9 cellular contexts compared by ENCODE assay signal in the genomic region with DNA sequence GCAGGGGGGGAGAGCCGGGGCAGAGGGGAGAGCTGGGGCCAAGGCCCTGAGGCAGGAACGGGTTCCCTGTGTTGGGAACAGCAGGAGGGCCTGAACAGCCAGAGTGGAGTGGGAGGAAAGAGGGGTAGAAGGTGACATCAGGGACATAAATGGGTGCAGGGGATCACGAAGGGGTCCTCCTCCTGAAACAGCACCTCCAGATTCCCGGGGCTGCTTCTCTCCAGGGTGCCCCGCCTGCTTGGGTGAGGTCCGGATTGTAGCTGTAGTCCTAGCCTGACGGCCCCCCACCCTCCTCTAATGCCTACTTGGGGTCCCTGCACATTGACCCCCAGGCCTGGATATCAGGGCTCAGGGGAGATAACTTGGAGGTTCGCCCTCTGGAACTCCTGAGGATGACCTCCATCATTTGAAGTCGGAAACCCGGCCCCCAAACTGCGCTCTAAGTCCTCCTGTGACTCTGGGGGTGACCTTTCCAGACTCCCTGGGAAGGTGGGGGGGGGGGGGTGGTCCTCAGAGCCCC. TPM values are rescaled to one million over a fixed set of nuclear protein-coding genes. Genes with fewer than 3 reads are reported as not detected.
DNase-seq lines count a peak whose midpoint lies in the region; ATAC-seq and TF ChIP-seq lines count a peak whose summit lies in the region.
"Had no signal": no experiment of that assay in that cellular context is flagged by ENCODE, and none has a peak within 500 bp of the region (broad histone marks: within the 10 kb centered on the region; RNA-seq: fewer than 3 reads in every experiment).

No MANE protein-coding gene starts in this region.

- peaks cover 17% of the 10 kb centered on the region for H3K4me1 Mint-ChIP-seq in activated T-cell treated with anti-CD3 and anti-CD28 coated beads, Interleukin-2, amount 50 U/mL, for 72 hours (ENCODE audit: low read depth)

- H3K4me1 ChIP-seq in right lobe of liver (peaks cover 0 to under 1% (median 0%) of the 10 kb centered on the region in 4 donors), urinary bladder (ENCODE audit: insufficient read depth) (peaks cover 2% of the 10 kb centered on the region)

- no peak for TF ChIP-seq CTCF in astrocyte of the cerebellum (IDR thresholded peaks at IDR 0.05; ENCODE audit: low read depth, low read length, missing control alignments)
- no peak for TF ChIP-seq CTCF in right lobe of liver (IDR thresholded peaks at IDR 0.05)

- H3K4me3 Mint-ChIP-seq in activated T-cell treated with anti-CD3 and anti-CD28 coated beads, Interleukin-2, amount 50 U/mL, for 72 hours = peak overlapping the region; percentile 56 to 69

- H3K9me3 ChIP-seq in right lobe of liver = no peaks in the 10 kb centered on the region

- H3K27me3 ChIP-seq in right lobe of liver = no peaks in the 10 kb centered on the region

- 50% methylated on average over 1 of the region's 11 CpGs for WGBS in right lobe of liver (ENCODE audit: insufficient coverage, low coverage, low lambda C conversion rate, missing lambda C conversion rate)
- WGBS in urinary bladder = 15% methylated on average over 11 of the region's 11 CpGs

- H3K36me3 ChIP-seq in right lobe of liver (peaks cover 0 to 4% (median 2%) of the 10 kb centered on the region in 4 donors), urinary bladder (ENCODE audit: insufficient read depth) (peaks cover 1% of the 10 kb centered on the region)

- DNase-seq in activated T-cell treated with anti-CD3 and anti-CD28 coated beads, Interleukin-2, amount 50 U/mL, for 72 hours = no peak
- no peak for DNase-seq in activated T-cell treated with anti-CD3 and anti-CD28 coated beads, Interleukin-2, amount 50 U/mL, for 48 hours
- no peak for DNase-seq in astrocyte of the cerebellum (ENCODE audit: low read depth)
- no peak for DNase-seq in right lobe of liver
- no peak for DNase-seq in NCI-H128 (lab: John Stamatoyannopoulos, UW; ENCODE audit: unreplicated experiment)
- no peak for DNase-seq in RPMI8226
- DNase-seq: GDM1 had no signal

- peaks cover 24% of the 10 kb centered on the region for H3K27me3 Mint-ChIP-seq in activated T-cell treated with anti-CD3 and anti-CD28 coated beads, Interleukin-2, amount 50 U/mL, for 72 hours (ENCODE audit: low read depth)

- H3K4me3 ChIP-seq in astrocyte of the cerebellum (ENCODE audit: low read depth, low read length) = peak overlapping the region; percentile 32
- peak overlapping the region; percentile 7 to 51 (median 9) for H3K4me3 ChIP-seq in right lobe of liver
- peak overlapping the region; percentile 75 for H3K4me3 ChIP-seq in urinary bladder (ENCODE audit: low read depth, low read length)

- no peaks in the 10 kb centered on the region for H3K9me3 Mint-ChIP-seq in activated T-cell treated with anti-CD3 and anti-CD28 coated beads, Interleukin-2, amount 50 U/mL, for 72 hours

- no peak for TF ChIP-seq POLR2A in right lobe of liver (IDR thresholded peaks at IDR 0.05)

- peak overlapping the region; percentile 20 for H3K27ac Mint-ChIP-seq in activated T-cell treated with anti-CD3 and anti-CD28 coated beads, Interleukin-2, amount 50 U/mL, for 72 hours

- peak; percentile 2 to 4 for ATAC-seq in activated T-cell treated with anti-CD3 and anti-CD28 coated beads, Interleukin-2, amount 50 U/mL, for 72 hours (replicated peaks in 1 of 2)
- ATAC-seq in right lobe of liver (no peak), GM19467 (IDR thresholded peaks at IDR 0.05; ENCODE audit: unreplicated experiment) (no peak)

- H3K27ac ChIP-seq in right lobe of liver (no peak overlapping the region), urinary bladder (ENCODE audit: low read depth) (no peak overlapping the region)

- intact Hi-C loops in right lobe of liver (cut with DNase I) = no loop called here

- peaks cover 3 to 6% of the 10 kb centered on the region in 2 donors for H3K36me3 Mint-ChIP-seq in activated T-cell treated with anti-CD3 and anti-CD28 coated beads, Interleukin-2, amount 50 U/mL, for 72 hours (ENCODE audit: insufficient read depth in 2 of 2)

- in situ Hi-C loops in astrocyte of the cerebellum (cut with HindIII; ENCODE audit: low sequenced_read_pairs) = no loop called here

RNA-seq across cellular contexts. Expression of a gene that starts 0.5 kb away (rescaled TPM):
- total RNA-seq in activated T-cell treated with anti-CD3 and anti-CD28 coated beads, Interleukin-2, amount 50 U/mL, for 72 hours = 1 to 10 TPM; 2.7 to 4.7 TPM
- total RNA-seq in right lobe of liver (1 to 10 TPM; 2.6 to 4.9 (median 3.6) TPM), urinary bladder (1.6 TPM)
- polyA plus RNA-seq in urinary bladder = 15.1 TPM

RNA-seq across cellular contexts. Expression of a gene that starts 11.7 kb away (rescaled TPM):
- total RNA-seq in activated T-cell treated with anti-CD3 and anti-CD28 coated beads, Interleukin-2, amount 50 U/mL, for 72 hours = under 1 TPM; 0.19 to 0.30 TPM
- total RNA-seq in right lobe of liver (100 to 1,000 TPM; 285 to 486 (median 374) TPM), urinary bladder (not detected)
- 0.73 TPM for polyA plus RNA-seq in urinary bladder

RNA-seq across cellular contexts. Expression of a gene that starts 29.7 kb away (rescaled TPM):
- total RNA-seq in activated T-cell treated with anti-CD3 and anti-CD28 coated beads, Interleukin-2, amount 50 U/mL, for 72 hours = 100 to 1,000 TPM; 233 to 236 TPM
- total RNA-seq in right lobe of liver (10 to 100 TPM; 10.4 to 34.8 (median 15.4) TPM), urinary bladder (34.2 TPM)
- polyA plus RNA-seq in urinary bladder = 74.0 TPM

Comparison
In these comparisons a context has a peak if more than half of its experiments do, and no peak if none do; other contexts are left out.
1. ATAC-seq: peak in activated T-cell treated with anti-CD3 and anti-CD28 coated beads, Interleukin-2, amount 50 U/mL, for 72 hours (2 of 2); none in right lobe of liver (0 of 4) and GM19467 (single experiment).
2. H3K4me3 ChIP-seq: peak in every context shown above with its lines; median percentile 75 in urinary bladder; 32 in astrocyte of the cerebellum; 9 in right lobe of liver.
3. RNA of a gene that starts 11.7 kb away (total RNA-seq): 285 to 486 TPM in right lobe of liver; 0.19 to 0.30 TPM in activated T-cell treated with anti-CD3 and anti-CD28 coated beads, Interleukin-2, amount 50 U/mL, for 72 hours and not detected in urinary bladder (single experiment); every median in the first group is over 100 times any median in the second.